20 cellular contexts compared by ENCODE assay signal in genomic region chr16:66457888-66458287, GRCh38. TPM values are rescaled to one million over a fixed set of nuclear protein-coding genes. Genes with fewer than 3 reads are reported as not detected.
DNase-seq lines count a peak whose midpoint lies in the region; ATAC-seq and TF ChIP-seq lines count a peak whose summit lies in the region.
"Had no signal": no experiment of that assay in that cellular context is flagged by ENCODE, and none has a peak within 500 bp of the region (broad histone marks: within the 10 kb centered on the region; RNA-seq: fewer than 3 reads in every experiment).

No MANE protein-coding gene starts in this region.

- H3K27ac Mint-ChIP-seq in activated naive CD8-positive, alpha-beta T cell treated with anti-CD3 and anti-CD28 coated beads for 36 hours = peak overlapping the region; percentile 42
- no peak overlapping the region for H3K27ac Mint-ChIP-seq in activated naive CD8-positive, alpha-beta T cell treated with anti-CD3 and anti-CD28 coated beads, Interleukin-2, amount 50 U/mL, for 24 hours
- no peak overlapping the region for H3K27ac Mint-ChIP-seq in endodermal cell
- H3K27ac Mint-ChIP-seq: activated naive CD8-positive, alpha-beta T cell treated with anti-CD3 and anti-CD28 coated beads, Interleukin-2, amount 10 ng/mL, durations not matched to agents 7 days and 5 days; CD4-positive, CD25-positive, alpha-beta regulatory T cell; T-helper 17 cell; WTC11 had no signal

- H3K79me2 ChIP-seq in PC-3 (ENCODE audit: low read length) = no peaks in the 10 kb centered on the region

- 68 to 89% methylated on average over 3 to 4 of the region's 4 CpGs for WGBS in endodermal cell (ENCODE audit: insufficient coverage in 1 of 2, insufficient read length in 1 of 2), 2 experiments
- WGBS in sigmoid colon, 2 donors = 40 to 49% methylated on average over 4 of the region's 4 CpGs

- H3K4me2 ChIP-seq in PC-3 (ENCODE audit: low read length) = no peak overlapping the region

- no peak overlapping the region for H3K27ac ChIP-seq in PC-3 (ENCODE audit: low read length)
- no peak overlapping the region for H3K27ac ChIP-seq in endodermal cell (ENCODE audit: low read depth, low read length)
- H3K27ac ChIP-seq in sigmoid colon = no peak overlapping the region
- H3K27ac ChIP-seq: gastrocnemius medialis, tibial artery had no signal

- H3K9me3 ChIP-seq in PC-3 (ENCODE audit: low read length) = no peaks in the 10 kb centered on the region
- no peaks in the 10 kb centered on the region for H3K9me3 ChIP-seq in endodermal cell (ENCODE audit: control insufficient read depth, low read length)
- no peaks in the 10 kb centered on the region for H3K9me3 ChIP-seq in sigmoid colon
- H3K9me3 ChIP-seq: gastrocnemius medialis, tibial artery had no signal

- TF ChIP-seq CTCF in PC-3 (conservative IDR thresholded peaks at IDR 0.05; ENCODE audit: low read depth, low read length) = no peak
- no peak for TF ChIP-seq CTCF in endodermal cell (conservative IDR thresholded peaks at IDR 0.05)
- no peak for TF ChIP-seq CTCF in sigmoid colon (IDR thresholded peaks at IDR 0.05)

- H3K4me1 Mint-ChIP-seq in activated naive CD8-positive, alpha-beta T cell treated with anti-CD3 and anti-CD28 coated beads for 36 hours = peaks cover 5% of the 10 kb centered on the region
- no peaks in the 10 kb centered on the region for H3K4me1 Mint-ChIP-seq in activated naive CD8-positive, alpha-beta T cell treated with anti-CD3 and anti-CD28 coated beads, Interleukin-2, amount 50 U/mL, for 24 hours
- no peaks in the 10 kb centered on the region for H3K4me1 Mint-ChIP-seq in endodermal cell

- no TSS peak for BruUV-seq in PC-3 (replicated peaks; lab: Mats Ljungman, UMichigan)

- no peaks in the 10 kb centered on the region for H4K20me1 ChIP-seq in PC-3 (ENCODE audit: low read length)

- no peak overlapping the region for H3K4me3 Mint-ChIP-seq in activated naive CD8-positive, alpha-beta T cell treated with anti-CD3 and anti-CD28 coated beads for 36 hours
- H3K4me3 Mint-ChIP-seq in activated naive CD8-positive, alpha-beta T cell treated with anti-CD3 and anti-CD28 coated beads, Interleukin-2, amount 50 U/mL, for 24 hours = no peak overlapping the region
- no peak overlapping the region for H3K4me3 Mint-ChIP-seq in endodermal cell
- H3K4me3 Mint-ChIP-seq: activated naive CD8-positive, alpha-beta T cell treated with anti-CD3 and anti-CD28 coated beads, Interleukin-2, amount 10 ng/mL, durations not matched to agents 7 days and 5 days; CD4-positive, CD25-positive, alpha-beta regulatory T cell; T-helper 17 cell; WTC11 had no signal

- H3K4me3 ChIP-seq in PC-3 (ENCODE audit: low read length) (no peak overlapping the region), endodermal cell (ENCODE audit: low read length) (no peak overlapping the region), sigmoid colon (no peak overlapping the region)
- H3K4me3 ChIP-seq: gastrocnemius medialis, tibial artery had no signal

- H3K9ac ChIP-seq in PC-3 (ENCODE audit: low read length) (no peak overlapping the region), endodermal cell (ENCODE audit: extremely low read depth, low read length, poor library complexity, severe bottlenecking) (no peak overlapping the region)

- POLR2A ChIA-PET in PC-3 (lab: Charles Lee; ENCODE audit: unreplicated experiment) = no interaction called here

- no peaks in the 10 kb centered on the region for H3K9me3 Mint-ChIP-seq in activated naive CD8-positive, alpha-beta T cell treated with anti-CD3 and anti-CD28 coated beads for 36 hours
- H3K9me3 Mint-ChIP-seq in activated naive CD8-positive, alpha-beta T cell treated with anti-CD3 and anti-CD28 coated beads, Interleukin-2, amount 50 U/mL, for 24 hours = no peaks in the 10 kb centered on the region
- H3K9me3 Mint-ChIP-seq in endodermal cell = no peaks in the 10 kb centered on the region
- H3K9me3 Mint-ChIP-seq: activated naive CD8-positive, alpha-beta T cell treated with anti-CD3 and anti-CD28 coated beads, Interleukin-2, amount 10 ng/mL, durations not matched to agents 7 days and 5 days; WTC11 had no signal

- H3K36me3 ChIP-seq in PC-3 (ENCODE audit: low read depth, low read length) (no peaks in the 10 kb centered on the region), endodermal cell (ENCODE audit: control insufficient read depth, insufficient read depth, low read length) (no peaks in the 10 kb centered on the region), sigmoid colon (no peaks in the 10 kb centered on the region)
- H3K36me3 ChIP-seq: gastrocnemius medialis, tibial artery had no signal

- TF ChIP-seq POLR2A in sigmoid colon (IDR thresholded peaks at IDR 0.05) = no peak

- H2AFZ ChIP-seq in PC-3 (ENCODE audit: low read length) = no peak overlapping the region

- intact Hi-C loops in PC-3 (cut with micrococcal nuclease) (no loop called here), sigmoid colon (cut with DNase I) (no loop called here)

- H3K27me3 ChIP-seq in PC-3 (ENCODE audit: low read length) (no peaks in the 10 kb centered on the region), endodermal cell (ENCODE audit: control insufficient read depth, insufficient read depth, low read length, poor library complexity, severe bottlenecking) (peaks cover under 1% of the 10 kb centered on the region), sigmoid colon (peaks cover 3 to 42% (median 33%) of the 10 kb centered on the region in 3 donors)

- H3K36me3 Mint-ChIP-seq in activated naive CD8-positive, alpha-beta T cell treated with anti-CD3 and anti-CD28 coated beads for 36 hours = no peaks in the 10 kb centered on the region
- no peaks in the 10 kb centered on the region for H3K36me3 Mint-ChIP-seq in activated naive CD8-positive, alpha-beta T cell treated with anti-CD3 and anti-CD28 coated beads, Interleukin-2, amount 50 U/mL, for 24 hours (ENCODE audit: low read depth)
- no peaks in the 10 kb centered on the region for H3K36me3 Mint-ChIP-seq in endodermal cell (ENCODE audit: low read depth)
- H3K36me3 Mint-ChIP-seq: activated naive CD8-positive, alpha-beta T cell treated with anti-CD3 and anti-CD28 coated beads, Interleukin-2, amount 10 ng/mL, durations not matched to agents 7 days and 5 days; CD4-positive, CD25-positive, alpha-beta regulatory T cell; WTC11 had no signal

- DNase-seq in activated naive CD8-positive, alpha-beta T cell treated with anti-CD3 and anti-CD28 coated beads for 36 hours = no peak
- no peak for DNase-seq in activated naive CD8-positive, alpha-beta T cell treated with anti-CD3 and anti-CD28 coated beads, Interleukin-2, amount 50 U/mL, for 24 hours
- DNase-seq in PC-3 (peak; percentile 50), endodermal cell (peak; percentile 47), sigmoid colon (peak; percentile 26), HUDEP-2 (lab: John Stamatoyannopoulos, UW; ENCODE audit: unreplicated experiment in 76 of 76) (no peak)
- DNase-seq: 8988T; activated naive CD8-positive, alpha-beta T cell treated with anti-CD3 and anti-CD28 coated beads, Interleukin-2, amount 10 ng/mL, durations not matched to agents 7 days and 5 days; CD4-positive, CD25-positive, alpha-beta regulatory T cell; erythroblast; gastrocnemius medialis; NCI-H187; NCI-H510A; stimulated activated naive CD4-positive, alpha-beta T cell; T-helper 17 cell had no signal

- no peaks in the 10 kb centered on the region for H3F3A ChIP-seq in PC-3 (ENCODE audit: low read length, unreplicated experiment)

- no peak for ATAC-seq in activated naive CD8-positive, alpha-beta T cell treated with anti-CD3 and anti-CD28 coated beads, Interleukin-2, amount 50 U/mL, for 24 hours
- ATAC-seq in PC-3 (peak; percentile 42), HG02642 (IDR thresholded peaks at IDR 0.05; ENCODE audit: poor library complexity, unreplicated experiment) (no peak), HG03025 (IDR thresholded peaks at IDR 0.05; ENCODE audit: low FRiP score, unreplicated experiment) (no peak)
- ATAC-seq: gastrocnemius medialis, T-helper 17 cell, WTC11 had no signal

- H3K4me1 ChIP-seq in PC-3 (ENCODE audit: insufficient read depth, low read length) (no peaks in the 10 kb centered on the region), endodermal cell (ENCODE audit: control insufficient read depth, insufficient read depth, low read length) (no peaks in the 10 kb centered on the region), sigmoid colon (no peaks in the 10 kb centered on the region)
- H3K4me1 ChIP-seq: gastrocnemius medialis, tibial artery had no signal

- no peaks in the 10 kb centered on the region for H3K9me2 ChIP-seq in PC-3 (replicated peaks; ENCODE audit: low read length)

- H3K27me3 Mint-ChIP-seq in activated naive CD8-positive, alpha-beta T cell treated with anti-CD3 and anti-CD28 coated beads for 36 hours = peaks cover 24% of the 10 kb centered on the region
- H3K27me3 Mint-ChIP-seq in activated naive CD8-positive, alpha-beta T cell treated with anti-CD3 and anti-CD28 coated beads, Interleukin-2, amount 50 U/mL, for 24 hours = peaks cover 12% of the 10 kb centered on the region
- H3K27me3 Mint-ChIP-seq in endodermal cell (ENCODE audit: insufficient read depth) = peaks cover 31% of the 10 kb centered on the region

- no peak for TF ChIP-seq EP300 in sigmoid colon (IDR thresholded peaks at IDR 0.05)

- CTCF ChIA-PET in PC-3 (lab: Charles Lee) = no interaction called here

RNA-seq across cellular contexts. Expression of gene BEAN1, which starts 30.8 kb away (rescaled TPM):
- total RNA-seq in activated naive CD8-positive, alpha-beta T cell treated with anti-CD3 and anti-CD28 coated beads for 36 hours = not detected
- 1.9 and 2.2 TPM in 2 replicates for total RNA-seq in PC-3 (2014; rRNA removed)
- under 1 TPM in 1 of 2 donors, not detected in 1; 0.18 TPM for total RNA-seq in endodermal cell
- polyA plus RNA-seq in endodermal cell (2013, experiment 1 of 2) = 0.61 TPM
- polyA plus RNA-seq in endodermal cell (2013, experiment 2 of 2) = 0.33 TPM
- under 1 TPM in 1 of 4 donors, not detected in 3; 0.41 TPM for total RNA-seq in sigmoid colon
- polyA plus RNA-seq in sigmoid colon = under 1 TPM in 1 of 3 donors, not detected in 2; 0.35 TPM
- total RNA-seq: activated naive CD8-positive, alpha-beta T cell treated with anti-CD3 and anti-CD28 coated beads, Interleukin-2, amount 10 ng/mL, durations not matched to agents 7 days and 5 days; CD4-positive, CD25-positive, alpha-beta regulatory T cell; gastrocnemius medialis; mononuclear cell; T-helper 17 cell; WTC11 had no signal

Comparison
In these comparisons a context has a peak if more than half of its experiments do, and no peak if none do; other contexts are left out.
1. DNase-seq: peak in PC-3 (single experiment), endodermal cell (single experiment) and sigmoid colon (single experiment); none in activated naive CD8-positive, alpha-beta T cell treated with anti-CD3 and anti-CD28 coated beads for 36 hours (single experiment), activated naive CD8-positive, alpha-beta T cell treated with anti-CD3 and anti-CD28 coated beads, Interleukin-2, amount 50 U/mL, for 24 hours (single experiment) and HUDEP-2 (0 of 76).